In genomic region chr13:31001647-31002046, GRCh38 we compare ENCODE assay signal across 31 cellular contexts.
A peak's percentile ranks its signal among the peaks of the same experiment; 100 is the strongest.
DNase-seq lines count a peak whose midpoint lies in the region; ATAC-seq, FAIRE-seq and TF ChIP-seq lines count a peak whose summit lies in the region.
"Had no signal": no experiment of that assay in that cellular context is flagged by ENCODE, and none has a peak within 500 bp of the region (broad histone marks: within the 10 kb centered on the region; RNA-seq: fewer than 3 reads in every experiment).

No MANE protein-coding gene starts in this region.

- 0 out of 2 replicates have a peak, but pooled peaks cover 7% of the 10 kb centered on the region for H3K4me1 ChIP-seq in HepG2 (ENCODE audit: insufficient read depth, low read length)
- no peaks in the 10 kb centered on the region for H3K4me1 ChIP-seq in right lobe of liver
- peaks cover 4% of the 10 kb centered on the region for H3K4me1 ChIP-seq in hepatocyte (ENCODE audit: insufficient read depth)
- H3K4me1 ChIP-seq in upper lobe of right lung, result no peaks in the 10 kb centered on the region
- H3K4me1 ChIP-seq: BLaER1, parathyroid adenoma, suprapubic skin had no signal

- in situ Hi-C loops in HepG2 (cut with HindIII; ENCODE audit: extremely low pct_ligation_motif_present, low pct_unique_long_range_greater_than_20kb), result no loop called here

- no peak for FAIRE-seq in HepG2 (lab: Jason Lieb, UNC)
- FAIRE-seq: endometrium, GM12878, keratinocyte had no signal

- WGBS in HepG2 (ENCODE audit: low lambda C conversion rate), result 0% methylated on average over 2 of the region's 2 CpGs
- 36% methylated on average over 2 of the region's 2 CpGs for WGBS in right lobe of liver (ENCODE audit: insufficient coverage, low coverage, low lambda C conversion rate, missing lambda C conversion rate)
- WGBS in hepatocyte (ENCODE audit: low lambda C conversion rate, missing lambda C conversion rate), result 42% methylated on average over 2 of the region's 2 CpGs

- no peak for TF ChIP-seq CTCF in HepG2 (CRISPR knock-in tag; IDR thresholded peaks at IDR 0.05)
- no peak for TF ChIP-seq CTCF in right lobe of liver (IDR thresholded peaks at IDR 0.05)
- TF ChIP-seq CTCF in hepatocyte (IDR thresholded peaks at IDR 0.05; ENCODE audit: poor library complexity), result no peak
- TF ChIP-seq CTCF in upper lobe of right lung (IDR thresholded peaks at IDR 0.05), result no peak

- DNase-seq in HepG2 (ENCODE audit: low spot score) (peak; percentile 33), right lobe of liver (no peak), astrocyte of the hippocampus (ENCODE audit: low read depth, low spot score) (peak; percentile 48), hepatocyte (ENCODE audit: low spot score) (peak; percentile 23), upper lobe of right lung (no peak), SKM-1 (lab: John Stamatoyannopoulos, UW; ENCODE audit: unreplicated experiment) (no peak), NCI-H1694 (lab: John Stamatoyannopoulos, UW) (no peak), globus pallidus (ENCODE audit: low spot score) (no peak)
- DNase-seq: activated CD4-positive, alpha-beta T cell treated with anti-CD3 and anti-CD28 coated beads, Interleukin-2, amount 50 U/mL, for 1 hour; activated CD8-positive, alpha-beta memory T cell treated with anti-CD3 and anti-CD28 coated beads, Interleukin-2, amount 10 ng/mL, durations not matched to agents 7 days and 5 days; activated naive CD4-positive, alpha-beta T cell treated with anti-CD3 and anti-CD28 coated beads, Interleukin-2, amount 10 ng/mL, durations not matched to agents 7 days and 5 days; central memory CD4-positive, alpha-beta T cell; COR-L47; EL; mammary epithelial cell; NCI-H1048; NCI-H187; NCI-H526; NK-92 treated with Interleukin-12 subunit alpha and Interleukin-12 subunit beta, amount 100 ng/mL, for 24 hours; PC-3; sigmoid colon; stimulated activated CD4-positive, alpha-beta T cell treated with anti-CD3 and anti-CD28 coated beads, Interleukin-15, amount 100 ng/mL, for 24 hours; stimulated activated naive CD4-positive, alpha-beta T cell had no signal

- TF ChIP-seq EP300 in HepG2 (IDR thresholded peaks at IDR 0.05; ENCODE audit: low read depth in 2 of 2, low read length in 2 of 2) (no peak), HepG2 (CRISPR knock-in tag; IDR thresholded peaks at IDR 0.05; ENCODE audit: borderline replicate concordance) (no peak)

- H3K27me3 ChIP-seq in HepG2 (ENCODE audit: control insufficient read depth in 1 of 2, insufficient read depth in 2 of 2, low read length in 2 of 2) (no peaks in the 10 kb centered on the region; a peak in 1 of 5 replicates), right lobe of liver (no peaks in the 10 kb centered on the region), hepatocyte (no peaks in the 10 kb centered on the region), upper lobe of right lung (no peaks in the 10 kb centered on the region)
- H3K27me3 ChIP-seq: BLaER1, sigmoid colon had no signal

- TF ChIP-seq POLR2A in HepG2 (IDR thresholded peaks at IDR 0.05; ENCODE audit: insufficient read depth in 1 of 2, low read depth in 2 of 2, low read length in 2 of 2) (no peak), right lobe of liver (IDR thresholded peaks at IDR 0.05) (no peak)

- no TSS peak for BruUV-seq in HepG2 (replicated peaks; lab: Mats Ljungman, UMichigan)

- CTCF ChIA-PET in HepG2 (lab: Yijun Ruan, JAX; ENCODE audit: low intra/inter-chr PET ratio, low total read pairs), result no interaction called here

- H3K4me2 ChIP-seq in HepG2 (ENCODE audit: low read depth, low read length) (no peak overlapping the region), hepatocyte (no peak overlapping the region)
- H3K4me2 ChIP-seq: BLaER1 had no signal

- ATAC-seq in HepG2, result peak; percentile 43; the same call in 1 of the 3 replicates
- ATAC-seq in right lobe of liver, result no peak
- peak; percentile 54 for ATAC-seq in upper lobe of right lung
- ATAC-seq: activated CD8-positive, alpha-beta memory T cell treated with anti-CD3 and anti-CD28 coated beads, Interleukin-2, amount 10 ng/mL, durations not matched to agents 7 days and 5 days; GM12878; PC-3; Right ventricle myocardium inferior had no signal

- no peaks in the 10 kb centered on the region for H3K9me3 ChIP-seq in HepG2 (ENCODE audit: low read length)
- H3K9me3 ChIP-seq in right lobe of liver, result no peaks in the 10 kb centered on the region
- H3K9me3 ChIP-seq in hepatocyte (ENCODE audit: low read depth), result no peaks in the 10 kb centered on the region
- H3K9me3 ChIP-seq in upper lobe of right lung, result no peaks in the 10 kb centered on the region
- H3K9me3 ChIP-seq: BLaER1, sigmoid colon, suprapubic skin had no signal

- H3K9ac ChIP-seq in HepG2 (ENCODE audit: insufficient read depth, low read depth, low read length), result no peak overlapping the region
- H3K9ac ChIP-seq: BLaER1, parathyroid adenoma had no signal

- H3K4me3 ChIP-seq in HepG2 (replicated peaks in 1 of 3; ENCODE audit: insufficient read depth in 1 of 3, low read depth in 2 of 3, low read length in 3 of 3) (no peak overlapping the region), right lobe of liver (no peak overlapping the region), hepatocyte (no peak overlapping the region), upper lobe of right lung (no peak overlapping the region)
- H3K4me3 ChIP-seq: BLaER1, GM12878, sigmoid colon, suprapubic skin had no signal

- H3K36me3 ChIP-seq in HepG2 (replicated peaks in 1 of 2; ENCODE audit: control insufficient read depth in 1 of 2, insufficient read depth in 2 of 2, low read length in 2 of 2) (no peaks in the 10 kb centered on the region), right lobe of liver (no peaks in the 10 kb centered on the region), hepatocyte (replicated peaks; ENCODE audit: insufficient read depth, low read depth) (no peaks in the 10 kb centered on the region), upper lobe of right lung (no peaks in the 10 kb centered on the region)
- H3K36me3 ChIP-seq: BLaER1, sigmoid colon, suprapubic skin had no signal

- H4K20me1 ChIP-seq in HepG2 (ENCODE audit: insufficient read depth, low read length), result no peaks in the 10 kb centered on the region
- H4K20me1 ChIP-seq in hepatocyte (ENCODE audit: insufficient read depth, poor library complexity, severe bottlenecking), result no peaks in the 10 kb centered on the region
- H4K20me1 ChIP-seq: BLaER1 had no signal

- H3K27ac ChIP-seq in HepG2 (ENCODE audit: extremely low read length, insufficient read depth, low read length) (no peak overlapping the region), right lobe of liver (no peak overlapping the region), hepatocyte (no peak overlapping the region), upper lobe of right lung (no peak overlapping the region)
- H3K27ac ChIP-seq: BLaER1, parathyroid adenoma, sigmoid colon, suprapubic skin, VCaP had no signal

- TF ChIP-seq RAD21 in HepG2 (CRISPR knock-in tag; IDR thresholded peaks at IDR 0.05), result no peak

- H2AFZ ChIP-seq in HepG2 (ENCODE audit: low read length) (no peak overlapping the region), hepatocyte (no peak overlapping the region)
- H2AFZ ChIP-seq: parathyroid adenoma had no signal

- H3K79me2 ChIP-seq in HepG2 (ENCODE audit: insufficient read depth, low read length) (no peaks in the 10 kb centered on the region), hepatocyte (no peaks in the 10 kb centered on the region)
- H3K79me2 ChIP-seq: parathyroid adenoma had no signal

- POLR2A ChIA-PET in HepG2 (lab: Yijun Ruan, JAX), result no interaction called here

- intact Hi-C loops in HepG2 (cut with micrococcal nuclease; ENCODE audit: unreplicated experiment), result no loop called here
- intact Hi-C loops in right lobe of liver (cut with DNase I), result no loop called here
- intact Hi-C loops in upper lobe of right lung (cut with DNase I), result no loop called here

- H3K9me2 ChIP-seq in hepatocyte (replicated peaks; ENCODE audit: insufficient read depth), result no peaks in the 10 kb centered on the region

TF ChIP-seq in HepG2, 621 proteins besides CTCF, POLR2A, EP300 and RAD21 (continues in another document):
- TF ChIP-seq TGIF2 (CRISPR knock-in tag; IDR thresholded peaks at IDR 0.05) (no peak), ZNF362 (CRISPR knock-in tag; IDR thresholded peaks at IDR 0.05; ENCODE audit: borderline replicate concordance) (no peak), ZNF263 (CRISPR knock-in tag; IDR thresholded peaks at IDR 0.05) (no peak), ZBED4 (CRISPR knock-in tag; IDR thresholded peaks at IDR 0.05; ENCODE audit: borderline replicate concordance) (no peak), SYNCRIP (IDR thresholded peaks at IDR 0.05; ENCODE audit: insufficient read depth, low read depth, low read length) (no peak)

Comparison
In these comparisons a context has a peak if more than half of its experiments do, and no peak if none do; other contexts are left out.
1. ATAC-seq: peak in HepG2 (single experiment) and upper lobe of right lung (single experiment); none in right lobe of liver (0 of 4).
2. DNase-seq: peak in HepG2 (single experiment), astrocyte of the hippocampus (single experiment) and hepatocyte (single experiment); none in right lobe of liver (0 of 3), upper lobe of right lung (single experiment), SKM-1 (single experiment), NCI-H1694 (single experiment) and globus pallidus (single experiment).